10 cellular contexts compared by ENCODE assay signal in the genomic region with DNA sequence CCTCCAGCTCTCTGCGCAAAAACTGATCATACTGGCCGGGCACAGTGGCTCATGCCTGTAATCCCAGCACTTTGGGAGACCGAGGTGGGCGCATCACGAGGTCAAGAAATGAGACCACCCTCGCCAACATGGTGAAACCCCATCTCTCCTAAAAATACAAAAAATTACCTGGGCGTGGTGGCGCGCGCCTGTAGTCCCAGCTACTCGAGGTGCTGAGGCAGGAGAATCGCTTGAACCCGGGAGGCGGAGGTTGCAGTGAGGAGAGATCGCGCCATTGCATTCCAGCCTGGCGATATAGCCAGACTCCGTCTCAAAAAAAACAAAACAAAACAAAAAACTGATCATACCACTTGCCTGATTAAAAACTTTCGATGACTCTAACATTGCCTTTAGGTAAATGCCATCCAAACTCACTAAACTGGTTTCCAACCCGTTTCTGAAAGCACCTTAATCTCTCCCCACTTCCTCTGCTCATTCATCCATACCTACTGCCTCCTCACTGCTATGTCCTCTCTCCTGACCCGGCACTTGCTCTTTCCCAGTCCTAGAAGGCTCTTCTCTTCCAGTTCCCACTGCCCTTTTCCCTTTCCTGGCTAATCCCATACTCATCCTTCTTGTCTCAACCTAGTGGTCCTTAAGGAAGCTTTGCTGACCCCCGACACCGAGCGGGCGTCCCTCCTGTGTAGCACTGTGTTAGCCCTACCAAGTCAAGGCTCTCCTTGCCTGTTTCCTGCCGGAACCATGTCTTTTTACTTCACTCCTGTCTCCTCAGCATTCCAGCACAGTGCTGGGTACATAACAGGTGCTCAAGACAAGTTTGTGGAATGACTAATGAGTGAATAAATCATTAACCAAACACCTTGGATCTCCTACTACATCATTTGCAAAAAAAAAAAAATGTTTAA. TPM values are rescaled to one million over a fixed set of nuclear protein-coding genes. Genes with fewer than 3 reads are reported as not detected.
DNase-seq lines count a peak whose midpoint lies in the region; ATAC-seq and TF ChIP-seq lines count a peak whose summit lies in the region.
"Had no signal": no experiment of that assay in that cellular context is flagged by ENCODE, and none has a peak within 500 bp of the region (broad histone marks: within the 10 kb centered on the region; RNA-seq: fewer than 3 reads in every experiment).

No MANE protein-coding gene starts in this region.

- no peaks in the 10 kb centered on the region for H3K9me3 Mint-ChIP-seq in activated T-helper 17 cell treated with anti-CD3 and anti-CD28 coated beads, Interleukin-2, amount 50 U/mL, for 72 hours

- no peak overlapping the region for H3K27ac Mint-ChIP-seq in activated T-helper 17 cell treated with anti-CD3 and anti-CD28 coated beads, Interleukin-2, amount 50 U/mL, for 72 hours

- no peaks in the 10 kb centered on the region for H3K9me3 ChIP-seq in tibial nerve

- no peak for TF ChIP-seq CTCF in BJ (IDR thresholded peaks at IDR 0.05; ENCODE audit: insufficient read depth, low read depth, low read length)
- TF ChIP-seq CTCF in kidney epithelial cell (IDR thresholded peaks at IDR 0.05; ENCODE audit: insufficient read depth, low read length, poor library complexity, severe bottlenecking), result no peak
- no peak for TF ChIP-seq CTCF in tibial nerve (IDR thresholded peaks at IDR 0.05)

- WGBS in tibial nerve, 2 donors, result 91 to 92% methylated on average over 26 of the region's 26 CpGs

- peak overlapping the region; percentile 81 to 97 (median 94) for H3K27ac ChIP-seq in tibial nerve

- CTCF ChIA-PET in BJ (lab: Yijun Ruan, JAX), result interaction anchor here (1.1 kb wide), 1 partner anchor 24 kb away, joined by 3 read pairs; no protein-coding TSS in a partner anchor

- peaks cover 32% of the 10 kb centered on the region for H3K36me3 Mint-ChIP-seq in activated T-helper 17 cell treated with anti-CD3 and anti-CD28 coated beads, Interleukin-2, amount 50 U/mL, for 72 hours (ENCODE audit: low read depth)

- H3K27me3 Mint-ChIP-seq in activated T-helper 17 cell treated with anti-CD3 and anti-CD28 coated beads, Interleukin-2, amount 50 U/mL, for 72 hours, result no peaks in the 10 kb centered on the region

- H3K4me1 ChIP-seq in tibial nerve, result peaks cover 7 to 37% (median 14%) of the 10 kb centered on the region in 4 donors

- peak overlapping the region; percentile 71 for H3K4me3 ChIP-seq in BJ (ENCODE audit: low read depth, low read length)
- H3K4me3 ChIP-seq in kidney epithelial cell (ENCODE audit: low read depth, low read length), result peak overlapping the region; percentile 52
- peak overlapping the region; percentile 68 to 89 (median 80) for H3K4me3 ChIP-seq in tibial nerve

- ATAC-seq in GM19395 (IDR thresholded peaks at IDR 0.05; ENCODE audit: unreplicated experiment), result peak; percentile 40
- peak; percentile 42 for ATAC-seq in HG03354 (IDR thresholded peaks at IDR 0.05; ENCODE audit: poor library complexity, severe bottlenecking, unreplicated experiment)
- ATAC-seq in activated T-helper 17 cell treated with anti-CD3 and anti-CD28 coated beads, Interleukin-2, amount 50 U/mL, for 72 hours (replicated peaks), result peak; percentile 12

- TF ChIP-seq POLR2A in tibial nerve (IDR thresholded peaks at IDR 0.05), result no peak

- no peak for TF ChIP-seq EP300 in tibial nerve (IDR thresholded peaks at IDR 0.05)

- peaks cover 26% of the 10 kb centered on the region for H3K4me1 Mint-ChIP-seq in activated T-helper 17 cell treated with anti-CD3 and anti-CD28 coated beads, Interleukin-2, amount 50 U/mL, for 72 hours

- no peak overlapping the region for H3K4me3 Mint-ChIP-seq in activated T-helper 17 cell treated with anti-CD3 and anti-CD28 coated beads, Interleukin-2, amount 50 U/mL, for 72 hours

- H3K27me3 ChIP-seq in BJ (ENCODE audit: control insufficient read depth, insufficient read depth, low read length) (no peaks in the 10 kb centered on the region), kidney epithelial cell (ENCODE audit: control insufficient read depth, insufficient read depth, low read length) (no peaks in the 10 kb centered on the region), tibial nerve (no peaks in the 10 kb centered on the region)

- POLR2A ChIA-PET in BJ (lab: Charles Lee), result no interaction called here

- DNase-seq in BJ (ENCODE audit: low read depth) (no peak), kidney epithelial cell (ENCODE audit: low read depth) (peak; percentile 65), tibial nerve (ENCODE audit: low spot score in 2 of 2) (no peak), superior temporal gyrus (ENCODE audit: extremely low spot score) (no peak)
- DNase-seq in effector CD4-positive, alpha-beta T cell, result no peak

- no peaks in the 10 kb centered on the region for H3K36me3 ChIP-seq in BJ (ENCODE audit: control insufficient read depth, insufficient read depth, low read length)
- no peaks in the 10 kb centered on the region for H3K36me3 ChIP-seq in kidney epithelial cell (ENCODE audit: control insufficient read depth, insufficient read depth, low read length)
- H3K36me3 ChIP-seq in tibial nerve, result peaks cover 0 to 5% (median 0%) of the 10 kb centered on the region in 3 donors

RNA-seq across cellular contexts. Expression of a gene that starts 0.7 kb away (rescaled TPM):
- 11.8 and 21.8 TPM in 2 replicates for polyA plus RNA-seq in BJ (2011; rRNA removed)
- 14.3 and 16.1 TPM in 2 replicates for polyA minus RNA-seq in BJ (2011; rRNA and poly(A)+ RNA removed)
- total RNA-seq in activated T-helper 17 cell treated with anti-CD3 and anti-CD28 coated beads, Interleukin-2, amount 50 U/mL, for 72 hours, result 10 to 100 TPM; 24.9 to 47.7 TPM
- 35.0 and 41.9 TPM in 2 replicates for total RNA-seq in kidney epithelial cell
- total RNA-seq in tibial nerve, result 10 to 100 TPM; 35.9 to 80.4 (median 61.9) TPM

RNA-seq across cellular contexts. Expression of a gene that starts 30.3 kb away (rescaled TPM):
- polyA plus RNA-seq in BJ (2011; rRNA removed), result 0.04 and 0.11 TPM in 2 replicates
- polyA minus RNA-seq in BJ (2011; rRNA and poly(A)+ RNA removed), result 0.09 and 0.21 TPM in 2 replicates
- total RNA-seq in activated T-helper 17 cell treated with anti-CD3 and anti-CD28 coated beads, Interleukin-2, amount 50 U/mL, for 72 hours, result under 1 TPM; 0.11 to 0.13 TPM
- total RNA-seq in kidney epithelial cell, result 0.14 and 0.21 TPM in 2 replicates
- total RNA-seq in tibial nerve, result 100 to 1,000 TPM in 3 of 4 donors, 10 to 100 TPM in 1; 60.0 to 142 (median 122) TPM
- total RNA-seq: HT1080, lung microvascular endothelial cell had no signal

Comparison
In these comparisons a context has a peak if more than half of its experiments do, and no peak if none do; other contexts are left out.
1. RNA of a gene that starts 30.3 kb away (total RNA-seq): 60.0 to 142 TPM in tibial nerve; 0.14 to 0.21 TPM in kidney epithelial cell and 0.11 to 0.13 TPM in activated T-helper 17 cell treated with anti-CD3 and anti-CD28 coated beads, Interleukin-2, amount 50 U/mL, for 72 hours; every median in the first group is over 10 times any median in the second.
2. Peak in every context shown above with its lines, with median percentiles within 50 percentile points of each other: H3K4me3 ChIP-seq and ATAC-seq.